1 cellular context compared by ENCODE assay signal in the genomic region with DNA sequence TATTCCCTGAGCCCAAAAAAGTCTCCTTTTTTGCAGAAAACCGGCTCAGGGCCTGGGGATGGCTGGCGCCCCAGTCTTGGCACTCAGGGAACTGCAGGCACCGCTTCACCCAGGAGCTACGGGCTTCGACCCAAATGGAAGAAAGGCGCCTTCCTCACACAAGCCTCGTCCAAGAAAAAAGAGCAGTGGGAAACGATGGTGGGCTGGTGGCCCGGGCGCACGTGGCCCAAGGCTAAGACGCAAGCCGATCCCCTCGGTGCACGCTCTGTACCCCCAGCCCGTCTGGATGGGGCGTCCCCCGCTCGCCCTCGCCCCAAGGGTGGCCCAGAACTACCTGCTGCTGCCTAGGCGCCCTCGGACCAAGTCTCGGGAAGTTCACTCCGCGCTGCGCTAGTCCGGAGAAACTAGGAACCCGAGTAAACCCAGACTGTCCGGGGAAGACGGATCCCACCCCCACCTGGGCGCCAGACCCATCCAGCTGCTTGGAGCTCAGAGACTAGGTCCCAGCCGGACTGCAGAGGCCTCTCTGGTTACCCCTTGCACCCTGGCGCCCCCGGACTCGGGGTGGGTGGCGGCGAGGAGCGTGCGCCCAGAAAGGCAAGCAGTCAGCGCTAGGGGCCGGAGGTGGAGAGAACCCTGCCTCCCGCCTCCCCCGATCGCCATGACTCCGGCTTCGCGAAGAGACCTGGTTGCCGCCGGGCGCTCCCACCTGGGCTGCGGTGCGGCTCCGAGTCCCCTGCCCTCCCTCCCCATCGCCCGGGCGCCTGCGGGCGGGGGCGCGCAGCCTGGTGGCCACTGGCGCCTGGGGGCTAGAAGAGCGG.
TF ChIP-seq lines count a peak whose summit lies in the region.

No MANE protein-coding gene starts in this region.

TF ChIP-seq in WTC11, 78 proteins besides CTCF, POLR2A, EP300 and RAD21 (continued from another document and continues in another):
- TF ChIP-seq, protein P1, sequence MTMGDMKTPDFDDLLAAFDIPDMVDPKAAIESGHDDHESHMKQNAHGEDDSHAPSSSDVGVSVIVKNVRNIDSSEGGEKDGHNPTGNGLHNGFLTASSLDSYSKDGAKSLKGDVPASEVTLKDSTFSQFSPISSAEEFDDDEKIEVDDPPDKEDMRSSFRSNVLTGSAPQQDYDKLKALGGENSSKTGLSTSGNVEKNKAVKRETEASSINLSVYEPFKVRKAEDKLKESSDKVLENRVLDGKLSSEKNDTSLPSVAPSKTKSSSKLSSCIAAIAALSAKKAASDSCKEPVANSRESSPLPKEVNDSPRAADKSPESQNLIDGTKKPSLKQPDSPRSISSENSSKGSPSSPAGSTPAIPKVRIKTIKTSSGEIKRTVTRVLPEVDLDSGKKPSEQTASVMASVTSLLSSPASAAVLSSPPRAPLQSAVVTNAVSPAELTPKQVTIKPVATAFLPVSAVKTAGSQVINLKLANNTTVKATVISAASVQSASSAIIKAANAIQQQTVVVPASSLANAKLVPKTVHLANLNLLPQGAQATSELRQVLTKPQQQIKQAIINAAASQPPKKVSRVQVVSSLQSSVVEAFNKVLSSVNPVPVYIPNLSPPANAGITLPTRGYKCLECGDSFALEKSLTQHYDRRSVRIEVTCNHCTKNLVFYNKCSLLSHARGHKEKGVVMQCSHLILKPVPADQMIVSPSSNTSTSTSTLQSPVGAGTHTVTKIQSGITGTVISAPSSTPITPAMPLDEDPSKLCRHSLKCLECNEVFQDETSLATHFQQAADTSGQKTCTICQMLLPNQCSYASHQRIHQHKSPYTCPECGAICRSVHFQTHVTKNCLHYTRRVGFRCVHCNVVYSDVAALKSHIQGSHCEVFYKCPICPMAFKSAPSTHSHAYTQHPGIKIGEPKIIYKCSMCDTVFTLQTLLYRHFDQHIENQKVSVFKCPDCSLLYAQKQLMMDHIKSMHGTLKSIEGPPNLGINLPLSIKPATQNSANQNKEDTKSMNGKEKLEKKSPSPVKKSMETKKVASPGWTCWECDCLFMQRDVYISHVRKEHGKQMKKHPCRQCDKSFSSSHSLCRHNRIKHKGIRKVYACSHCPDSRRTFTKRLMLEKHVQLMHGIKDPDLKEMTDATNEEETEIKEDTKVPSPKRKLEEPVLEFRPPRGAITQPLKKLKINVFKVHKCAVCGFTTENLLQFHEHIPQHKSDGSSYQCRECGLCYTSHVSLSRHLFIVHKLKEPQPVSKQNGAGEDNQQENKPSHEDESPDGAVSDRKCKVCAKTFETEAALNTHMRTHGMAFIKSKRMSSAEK (CRISPR knock-in tag; IDR thresholded peaks at IDR 0.05; ENCODE audit: borderline replicate concordance), result no peak
- TF ChIP-seq, protein P2, sequence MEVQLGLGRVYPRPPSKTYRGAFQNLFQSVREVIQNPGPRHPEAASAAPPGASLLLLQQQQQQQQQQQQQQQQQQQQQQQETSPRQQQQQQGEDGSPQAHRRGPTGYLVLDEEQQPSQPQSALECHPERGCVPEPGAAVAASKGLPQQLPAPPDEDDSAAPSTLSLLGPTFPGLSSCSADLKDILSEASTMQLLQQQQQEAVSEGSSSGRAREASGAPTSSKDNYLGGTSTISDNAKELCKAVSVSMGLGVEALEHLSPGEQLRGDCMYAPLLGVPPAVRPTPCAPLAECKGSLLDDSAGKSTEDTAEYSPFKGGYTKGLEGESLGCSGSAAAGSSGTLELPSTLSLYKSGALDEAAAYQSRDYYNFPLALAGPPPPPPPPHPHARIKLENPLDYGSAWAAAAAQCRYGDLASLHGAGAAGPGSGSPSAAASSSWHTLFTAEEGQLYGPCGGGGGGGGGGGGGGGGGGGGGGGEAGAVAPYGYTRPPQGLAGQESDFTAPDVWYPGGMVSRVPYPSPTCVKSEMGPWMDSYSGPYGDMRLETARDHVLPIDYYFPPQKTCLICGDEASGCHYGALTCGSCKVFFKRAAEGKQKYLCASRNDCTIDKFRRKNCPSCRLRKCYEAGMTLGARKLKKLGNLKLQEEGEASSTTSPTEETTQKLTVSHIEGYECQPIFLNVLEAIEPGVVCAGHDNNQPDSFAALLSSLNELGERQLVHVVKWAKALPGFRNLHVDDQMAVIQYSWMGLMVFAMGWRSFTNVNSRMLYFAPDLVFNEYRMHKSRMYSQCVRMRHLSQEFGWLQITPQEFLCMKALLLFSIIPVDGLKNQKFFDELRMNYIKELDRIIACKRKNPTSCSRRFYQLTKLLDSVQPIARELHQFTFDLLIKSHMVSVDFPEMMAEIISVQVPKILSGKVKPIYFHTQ (CRISPR knock-in tag; IDR thresholded peaks at IDR 0.05), result no peak
- TF ChIP-seq ATF6 (CRISPR knock-in tag; IDR thresholded peaks at IDR 0.05), result no peak
- no peak for TF ChIP-seq EMX1 (CRISPR knock-in tag; IDR thresholded peaks at IDR 0.05)
- TF ChIP-seq PRRX2 (CRISPR knock-in tag; IDR thresholded peaks at IDR 0.05), result no peak
- TF ChIP-seq ZNF396 (CRISPR knock-in tag; IDR thresholded peaks at IDR 0.05; ENCODE audit: borderline replicate concordance), result no peak
- no peak; the same call in 1 of the 2 replicates for TF ChIP-seq NFE2L1 (CRISPR knock-in tag; IDR thresholded peaks at IDR 0.05)
- TF ChIP-seq MLX (CRISPR knock-in tag; IDR thresholded peaks at IDR 0.05), result no peak
- TF ChIP-seq JAZF1 (CRISPR knock-in tag; IDR thresholded peaks at IDR 0.05), result no peak
- TF ChIP-seq USF1 (CRISPR knock-in tag; IDR thresholded peaks at IDR 0.05), result peak; percentile 46; the same call in 1 of the 2 replicates
- no peak for TF ChIP-seq HMGA2 (CRISPR knock-in tag; IDR thresholded peaks at IDR 0.05)
- no peak for TF ChIP-seq ZNF423 (CRISPR knock-in tag; IDR thresholded peaks at IDR 0.05)
- no peak for TF ChIP-seq CBFB (CRISPR knock-in tag; IDR thresholded peaks at IDR 0.05; ENCODE audit: low read depth)
- no peak for TF ChIP-seq ZNF121 (CRISPR knock-in tag; IDR thresholded peaks at IDR 0.05)
- TF ChIP-seq SOX15 (CRISPR knock-in tag; IDR thresholded peaks at IDR 0.05), result no peak
- TF ChIP-seq SMAD4 (CRISPR knock-in tag; IDR thresholded peaks at IDR 0.05), result no peak
- TF ChIP-seq MAX (CRISPR knock-in tag; IDR thresholded peaks at IDR 0.05), result peak; percentile 91
- TF ChIP-seq PREB (CRISPR knock-in tag; IDR thresholded peaks at IDR 0.05; ENCODE audit: borderline replicate concordance), result no peak
- TF ChIP-seq STAT6 (CRISPR knock-in tag; conservative IDR thresholded peaks at IDR 0.05; ENCODE audit: low read depth), result no peak
- TF ChIP-seq, protein P3, sequence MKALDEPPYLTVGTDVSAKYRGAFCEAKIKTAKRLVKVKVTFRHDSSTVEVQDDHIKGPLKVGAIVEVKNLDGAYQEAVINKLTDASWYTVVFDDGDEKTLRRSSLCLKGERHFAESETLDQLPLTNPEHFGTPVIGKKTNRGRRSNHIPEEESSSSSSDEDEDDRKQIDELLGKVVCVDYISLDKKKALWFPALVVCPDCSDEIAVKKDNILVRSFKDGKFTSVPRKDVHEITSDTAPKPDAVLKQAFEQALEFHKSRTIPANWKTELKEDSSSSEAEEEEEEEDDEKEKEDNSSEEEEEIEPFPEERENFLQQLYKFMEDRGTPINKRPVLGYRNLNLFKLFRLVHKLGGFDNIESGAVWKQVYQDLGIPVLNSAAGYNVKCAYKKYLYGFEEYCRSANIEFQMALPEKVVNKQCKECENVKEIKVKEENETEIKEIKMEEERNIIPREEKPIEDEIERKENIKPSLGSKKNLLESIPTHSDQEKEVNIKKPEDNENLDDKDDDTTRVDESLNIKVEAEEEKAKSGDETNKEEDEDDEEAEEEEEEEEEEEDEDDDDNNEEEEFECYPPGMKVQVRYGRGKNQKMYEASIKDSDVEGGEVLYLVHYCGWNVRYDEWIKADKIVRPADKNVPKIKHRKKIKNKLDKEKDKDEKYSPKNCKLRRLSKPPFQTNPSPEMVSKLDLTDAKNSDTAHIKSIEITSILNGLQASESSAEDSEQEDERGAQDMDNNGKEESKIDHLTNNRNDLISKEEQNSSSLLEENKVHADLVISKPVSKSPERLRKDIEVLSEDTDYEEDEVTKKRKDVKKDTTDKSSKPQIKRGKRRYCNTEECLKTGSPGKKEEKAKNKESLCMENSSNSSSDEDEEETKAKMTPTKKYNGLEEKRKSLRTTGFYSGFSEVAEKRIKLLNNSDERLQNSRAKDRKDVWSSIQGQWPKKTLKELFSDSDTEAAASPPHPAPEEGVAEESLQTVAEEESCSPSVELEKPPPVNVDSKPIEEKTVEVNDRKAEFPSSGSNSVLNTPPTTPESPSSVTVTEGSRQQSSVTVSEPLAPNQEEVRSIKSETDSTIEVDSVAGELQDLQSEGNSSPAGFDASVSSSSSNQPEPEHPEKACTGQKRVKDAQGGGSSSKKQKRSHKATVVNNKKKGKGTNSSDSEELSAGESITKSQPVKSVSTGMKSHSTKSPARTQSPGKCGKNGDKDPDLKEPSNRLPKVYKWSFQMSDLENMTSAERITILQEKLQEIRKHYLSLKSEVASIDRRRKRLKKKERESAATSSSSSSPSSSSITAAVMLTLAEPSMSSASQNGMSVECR (CRISPR knock-in tag; IDR thresholded peaks at IDR 0.05; ENCODE audit: borderline replicate concordance), result peak; percentile 39; the same call in 1 of the 2 replicates
- TF ChIP-seq, protein P4, sequence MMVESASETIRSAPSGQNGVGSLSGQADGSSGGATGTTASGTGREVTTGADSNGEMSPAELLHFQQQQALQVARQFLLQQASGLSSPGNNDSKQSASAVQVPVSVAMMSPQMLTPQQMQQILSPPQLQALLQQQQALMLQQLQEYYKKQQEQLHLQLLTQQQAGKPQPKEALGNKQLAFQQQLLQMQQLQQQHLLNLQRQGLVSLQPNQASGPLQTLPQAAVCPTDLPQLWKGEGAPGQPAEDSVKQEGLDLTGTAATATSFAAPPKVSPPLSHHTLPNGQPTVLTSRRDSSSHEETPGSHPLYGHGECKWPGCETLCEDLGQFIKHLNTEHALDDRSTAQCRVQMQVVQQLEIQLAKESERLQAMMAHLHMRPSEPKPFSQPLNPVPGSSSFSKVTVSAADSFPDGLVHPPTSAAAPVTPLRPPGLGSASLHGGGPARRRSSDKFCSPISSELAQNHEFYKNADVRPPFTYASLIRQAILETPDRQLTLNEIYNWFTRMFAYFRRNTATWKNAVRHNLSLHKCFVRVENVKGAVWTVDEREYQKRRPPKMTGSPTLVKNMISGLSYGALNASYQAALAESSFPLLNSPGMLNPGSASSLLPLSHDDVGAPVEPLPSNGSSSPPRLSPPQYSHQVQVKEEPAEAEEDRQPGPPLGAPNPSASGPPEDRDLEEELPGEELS (CRISPR knock-in tag; IDR thresholded peaks at IDR 0.05), result peak; percentile 26; the same call in 1 of the 2 replicates
- TF ChIP-seq CREB1 (CRISPR knock-in tag; IDR thresholded peaks at IDR 0.05), result no peak
- peak; percentile 51; the same call in 1 of the 2 replicates for TF ChIP-seq ZBTB21 (CRISPR knock-in tag; IDR thresholded peaks at IDR 0.05; ENCODE audit: borderline replicate concordance)
- TF ChIP-seq OVOL2 (CRISPR knock-in tag; IDR thresholded peaks at IDR 0.05; ENCODE audit: borderline replicate concordance), result no peak
- no peak for TF ChIP-seq MXD4 (CRISPR knock-in tag; IDR thresholded peaks at IDR 0.05; ENCODE audit: borderline replicate concordance)
- TF ChIP-seq ZNF232 (CRISPR knock-in tag; IDR thresholded peaks at IDR 0.05), result peak; percentile 26; the same call in 1 of the 2 replicates
- no peak for TF ChIP-seq ZNF671 (CRISPR knock-in tag; IDR thresholded peaks at IDR 0.05)
